12 cellular contexts compared by ENCODE assay signal in genomic region chr6:32867022-32867477, GRCh38. TPM values are rescaled to one million over a fixed set of nuclear protein-coding genes. Genes with fewer than 3 reads are reported as not detected.
DNase-seq lines count a peak whose midpoint lies in the region; ATAC-seq and TF ChIP-seq lines count a peak whose summit lies in the region.
"Had no signal": no experiment of that assay in that cellular context is flagged by ENCODE, and none has a peak within 500 bp of the region (broad histone marks: within the 10 kb centered on the region; RNA-seq: fewer than 3 reads in every experiment).

No MANE protein-coding gene starts in this region.

- in situ Hi-C loops in gastrocnemius medialis (cut with MboI; ENCODE audit: low sequenced_read_pairs in 4 of 4) = no loop called here

- no peaks in the 10 kb centered on the region for H3K9me3 ChIP-seq in lower lobe of right lung
- H3K9me3 ChIP-seq in gastrocnemius medialis = no peaks in the 10 kb centered on the region

- H3K4me3 ChIP-seq in lower lobe of right lung (no peak overlapping the region), gastrocnemius medialis (no peak overlapping the region)
- H3K4me3 ChIP-seq: cardiac muscle cell had no signal

- DNase-seq in SIG-M5 treated with dmso at 0.1 percent for 504 hours (lab: John Stamatoyannopoulos, UW; ENCODE audit: unreplicated experiment) (peak; percentile 12), SIG-M5 (lab: John Stamatoyannopoulos, UW) (no peak), GM20000 (ENCODE audit: low spot score) (peak; percentile 37), lower lobe of right lung (no peak), amygdala (lab: John Stamatoyannopoulos, UW) (no peak), gastrocnemius medialis (no peak)
- DNase-seq: SHP77 treated with DMSO at 0.1 percent for 48 hours had no signal

- TF ChIP-seq CTCF in GM20000 (IDR thresholded peaks at IDR 0.05; ENCODE audit: extremely low read depth, missing control alignments) = no peak
- no peak for TF ChIP-seq CTCF in lower lobe of right lung (IDR thresholded peaks at IDR 0.05)
- no peak for TF ChIP-seq CTCF in gastrocnemius medialis (IDR thresholded peaks at IDR 0.05 in 4 of 5, conservative IDR thresholded peaks at IDR 0.05 in 1 of 5)

- peak; percentile 42 to 56 for ATAC-seq in lower lobe of right lung
- no peak for ATAC-seq in GM18519 (IDR thresholded peaks at IDR 0.05; ENCODE audit: low FRiP score, unreplicated experiment)
- no peak for ATAC-seq in gastrocnemius medialis
- ATAC-seq: esophagus mucosa had no signal

- H3K27me3 ChIP-seq in lower lobe of right lung (ENCODE audit: low read depth) (no peaks in the 10 kb centered on the region), gastrocnemius medialis (no peaks in the 10 kb centered on the region)

- no peaks in the 10 kb centered on the region for H3K36me3 ChIP-seq in lower lobe of right lung
- no peaks in the 10 kb centered on the region for H3K36me3 ChIP-seq in gastrocnemius medialis
- H3K36me3 ChIP-seq: cardiac muscle cell had no signal

- intact Hi-C loops in lower lobe of right lung (cut with DNase I) = no loop called here
- intact Hi-C loops in gastrocnemius medialis (cut with DNase I; ENCODE audit: low total_unique reads) = loop anchor here (5.0 kb wide), 2 partner anchors 40 to 450 kb away; no protein-coding TSS in a partner anchor

- TF ChIP-seq POLR2A in Raji (IDR thresholded peaks at IDR 0.05; ENCODE audit: insufficient read depth, low read depth, low read length) (peak; percentile 58; the same call in 1 of the 2 replicates), gastrocnemius medialis (IDR thresholded peaks at IDR 0.05) (no peak)

- H3K27ac ChIP-seq in lower lobe of right lung = no peak overlapping the region
- H3K27ac ChIP-seq in gastrocnemius medialis = no peak overlapping the region
- H3K27ac ChIP-seq: 22Rv1, cardiac muscle cell had no signal

- H3K4me1 ChIP-seq in lower lobe of right lung (no peaks in the 10 kb centered on the region), gastrocnemius medialis (no peaks in the 10 kb centered on the region)

RNA-seq across cellular contexts. Expression of gene PSMB9, which starts 13.1 kb away (rescaled TPM):
- total RNA-seq in lower lobe of right lung = 74.5 TPM
- 10 to 100 TPM in 1 of 4 donors, 1 to 10 TPM in 3; 1.4 to 11.3 (median 6.1) TPM for total RNA-seq in gastrocnemius medialis

RNA-seq across cellular contexts. Expression of gene TAP1, which starts 13.5 kb away (rescaled TPM):
- total RNA-seq in lower lobe of right lung = 63.9 TPM
- 10 to 100 TPM; 13.2 to 26.7 (median 19.0) TPM for total RNA-seq in gastrocnemius medialis

RNA-seq across cellular contexts. Expression of gene PSMB8, which starts 23.2 kb away (rescaled TPM):
- 103 TPM for total RNA-seq in lower lobe of right lung
- 10 to 100 TPM in 2 of 4 donors, 1 to 10 TPM in 2; 7.0 to 20.2 (median 9.2) TPM for total RNA-seq in gastrocnemius medialis

RNA-seq across cellular contexts. Expression of gene TAP2, which starts 28.5 kb away (rescaled TPM):
- total RNA-seq in lower lobe of right lung (81.8 TPM), gastrocnemius medialis (1 to 10 TPM; 2.5 to 7.1 (median 4.1) TPM)

RNA-seq across cellular contexts. Expression of gene HLA-DOB, which starts 50.2 kb away (rescaled TPM):
- 0.95 TPM for total RNA-seq in lower lobe of right lung
- under 1 TPM in 3 of 4 donors, not detected in 1; 0.22 to 0.72 (median 0.36) TPM for total RNA-seq in gastrocnemius medialis
- total RNA-seq: cardiac muscle cell had no signal

Comparison
In these comparisons a context has a peak if more than half of its experiments do, and no peak if none do; other contexts are left out.
1. DNase-seq: peak in SIG-M5 treated with dmso at 0.1 percent for 504 hours (single experiment) and GM20000 (single experiment); none in SIG-M5 (single experiment), lower lobe of right lung (single experiment), amygdala (0 of 56) and gastrocnemius medialis (0 of 2).
2. ATAC-seq: peak in lower lobe of right lung (2 of 2); none in GM18519 (single experiment) and gastrocnemius medialis (0 of 2).